Comparison of ENCODE assay signal across 16 cellular contexts in genomic region chr12:121034906-121035305, GRCh38.
A peak's percentile ranks its signal among the peaks of the same experiment; 100 is the strongest.
DNase-seq lines count a peak whose midpoint lies in the region; ATAC-seq and TF ChIP-seq lines count a peak whose summit lies in the region.
"Had no signal": no experiment of that assay in that cellular context is flagged by ENCODE, and none has a peak within 500 bp of the region (broad histone marks: within the 10 kb centered on the region; RNA-seq: fewer than 3 reads in every experiment).

No MANE protein-coding gene starts in this region.

- H3K4me1 Mint-ChIP-seq in activated T-cell treated with anti-CD3 and anti-CD28 coated beads, Interleukin-2, amount 50 U/mL, for 24 hours (ENCODE audit: low read depth) = peaks cover 70% of the 10 kb centered on the region
- peaks cover 60% of the 10 kb centered on the region for H3K4me1 Mint-ChIP-seq in central memory CD8-positive, alpha-beta T cell
- peaks cover 60% of the 10 kb centered on the region for H3K4me1 Mint-ChIP-seq in stimulated activated effector memory CD8-positive, alpha-beta T cell treated with anti-CD3 and anti-CD28 coated beads, Interleukin-12 subunit alpha, Interleukin-12 subunit beta, amount 100 ng/mL, for 72 hours

- H3K4me1 ChIP-seq in RWPE2 (ENCODE audit: insufficient read depth, poor library complexity, severe bottlenecking) = peaks cover 26% of the 10 kb centered on the region

- H3K27ac ChIP-seq in RWPE2 (ENCODE audit: poor library complexity, severe bottlenecking) = peak overlapping the region; percentile 73
- H3K27ac ChIP-seq: psoas muscle had no signal

- no peaks in the 10 kb centered on the region for H3K9me3 ChIP-seq in RWPE2 (ENCODE audit: severe bottlenecking)
- H3K9me3 ChIP-seq: psoas muscle had no signal

- no peak for ATAC-seq in RWPE2 (ENCODE audit: low read depth)
- ATAC-seq in central memory CD8-positive, alpha-beta T cell (replicated peaks; ENCODE audit: extremely low read depth, poor library complexity, severe bottlenecking) = no peak
- ATAC-seq in stimulated activated effector memory CD8-positive, alpha-beta T cell treated with anti-CD3 and anti-CD28 coated beads, Interleukin-12 subunit alpha, Interleukin-12 subunit beta, amount 100 ng/mL, for 72 hours = no peak
- ATAC-seq: activated CD4-positive, CD25-positive, alpha-beta regulatory T cell treated with anti-CD3 and anti-CD28 coated beads, Interleukin-2, amount 50 U/mL, for 24 hours; left colon; psoas muscle had no signal

- peaks cover 19% of the 10 kb centered on the region for H3K36me3 Mint-ChIP-seq in activated T-cell treated with anti-CD3 and anti-CD28 coated beads, Interleukin-2, amount 50 U/mL, for 24 hours (ENCODE audit: low read depth)
- peaks cover 63% of the 10 kb centered on the region for H3K36me3 Mint-ChIP-seq in central memory CD8-positive, alpha-beta T cell (ENCODE audit: insufficient read depth)
- peaks cover 65% of the 10 kb centered on the region for H3K36me3 Mint-ChIP-seq in stimulated activated effector memory CD8-positive, alpha-beta T cell treated with anti-CD3 and anti-CD28 coated beads, Interleukin-12 subunit alpha, Interleukin-12 subunit beta, amount 100 ng/mL, for 72 hours

- H3K27me3 ChIP-seq in RWPE2 (ENCODE audit: insufficient read depth, poor library complexity, severe bottlenecking) = no peaks in the 10 kb centered on the region

- no peak for DNase-seq in activated T-cell treated with anti-CD3 and anti-CD28 coated beads, Interleukin-2, amount 50 U/mL, for 24 hours
- no peak for DNase-seq in activated T-cell treated with anti-CD3 and anti-CD28 coated beads, Interleukin-2, amount 50 U/mL, for 48 hours
- no peak for DNase-seq in RWPE2 (ENCODE audit: low spot score)
- DNase-seq in central memory CD8-positive, alpha-beta T cell (ENCODE audit: low spot score in 2 of 2) = no peak
- DNase-seq in stimulated activated effector memory CD8-positive, alpha-beta T cell treated with anti-CD3 and anti-CD28 coated beads, Interleukin-12 subunit alpha, Interleukin-12 subunit beta, amount 100 ng/mL, for 72 hours (ENCODE audit: low spot score in 2 of 2) = no peak
- no peak for DNase-seq in MV-4-11 (lab: John Stamatoyannopoulos, UW)
- no peak for DNase-seq in retina
- no peak for DNase-seq in NCI-H748 (lab: John Stamatoyannopoulos, UW; ENCODE audit: unreplicated experiment)
- DNase-seq: activated effector memory CD4-positive, alpha-beta T cell treated with Interleukin-2 at 50 U/mL for 16 hours; effector CD4-positive, alpha-beta T cell; hypothalamus; Kasumi-1; left colon; NCI-H146; psoas muscle had no signal

- no peak overlapping the region for H3K4me3 ChIP-seq in RWPE2 (ENCODE audit: severe bottlenecking)
- H3K4me3 ChIP-seq: psoas muscle had no signal

- no peaks in the 10 kb centered on the region for H3K9me3 Mint-ChIP-seq in activated T-cell treated with anti-CD3 and anti-CD28 coated beads, Interleukin-2, amount 50 U/mL, for 24 hours
- H3K9me3 Mint-ChIP-seq in central memory CD8-positive, alpha-beta T cell = no peaks in the 10 kb centered on the region
- H3K9me3 Mint-ChIP-seq in stimulated activated effector memory CD8-positive, alpha-beta T cell treated with anti-CD3 and anti-CD28 coated beads, Interleukin-12 subunit alpha, Interleukin-12 subunit beta, amount 100 ng/mL, for 72 hours = no peaks in the 10 kb centered on the region

- peak overlapping the region; percentile 89 for H3K27ac Mint-ChIP-seq in activated T-cell treated with anti-CD3 and anti-CD28 coated beads, Interleukin-2, amount 50 U/mL, for 24 hours
- peak overlapping the region; percentile 91 for H3K27ac Mint-ChIP-seq in central memory CD8-positive, alpha-beta T cell (ENCODE audit: low read depth)
- H3K27ac Mint-ChIP-seq in stimulated activated effector memory CD8-positive, alpha-beta T cell treated with anti-CD3 and anti-CD28 coated beads, Interleukin-12 subunit alpha, Interleukin-12 subunit beta, amount 100 ng/mL, for 72 hours = peak overlapping the region; percentile 91

- no peaks in the 10 kb centered on the region for H3K36me3 ChIP-seq in RWPE2 (ENCODE audit: low read depth)

- TF ChIP-seq CTCF in RWPE2 (IDR thresholded peaks at IDR 0.05; ENCODE audit: poor library complexity, severe bottlenecking) = no peak

- H3K4me3 Mint-ChIP-seq in activated T-cell treated with anti-CD3 and anti-CD28 coated beads, Interleukin-2, amount 50 U/mL, for 24 hours = peak overlapping the region; percentile 55
- H3K4me3 Mint-ChIP-seq in central memory CD8-positive, alpha-beta T cell = peak overlapping the region; percentile 68
- peak overlapping the region; percentile 85 for H3K4me3 Mint-ChIP-seq in stimulated activated effector memory CD8-positive, alpha-beta T cell treated with anti-CD3 and anti-CD28 coated beads, Interleukin-12 subunit alpha, Interleukin-12 subunit beta, amount 100 ng/mL, for 72 hours

- no peaks in the 10 kb centered on the region for H3K27me3 Mint-ChIP-seq in activated T-cell treated with anti-CD3 and anti-CD28 coated beads, Interleukin-2, amount 50 U/mL, for 24 hours
- H3K27me3 Mint-ChIP-seq in central memory CD8-positive, alpha-beta T cell = no peaks in the 10 kb centered on the region
